8 cellular contexts compared by ENCODE assay signal in the genomic region with DNA sequence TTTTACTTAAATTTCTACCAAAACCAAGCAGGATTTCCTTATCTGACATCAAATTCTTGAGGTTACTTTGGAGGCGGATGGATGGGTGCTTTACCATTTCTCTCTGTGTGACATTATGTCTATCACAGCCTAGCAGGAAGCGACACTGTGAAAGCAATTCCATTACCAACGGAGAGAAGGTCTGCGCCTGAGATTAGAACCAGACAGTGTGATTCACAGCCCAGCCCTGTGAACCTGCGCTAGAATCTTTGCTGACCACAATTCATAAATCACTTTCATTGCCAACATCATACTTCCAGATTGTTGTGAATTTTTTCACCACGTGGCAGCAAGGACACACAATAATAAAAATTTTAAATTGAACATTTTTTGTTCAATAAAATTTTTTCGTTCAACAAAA.
A peak's percentile ranks its signal among the peaks of the same experiment; 100 is the strongest.
DNase-seq lines count a peak whose midpoint lies in the region; ATAC-seq and TF ChIP-seq lines count a peak whose summit lies in the region.

No MANE protein-coding gene starts in this region.

- 32 to 67% methylated on average over 6 to 7 of the region's 7 CpGs for WGBS in gastroesophageal sphincter (ENCODE audit: low coverage in 1 of 2), 2 donors

- no peaks in the 10 kb centered on the region for H3K36me3 ChIP-seq in Loucy (ENCODE audit: insufficient read depth, low read length)
- H3K36me3 ChIP-seq in gastroesophageal sphincter = no peaks in the 10 kb centered on the region

- H3K9me3 Mint-ChIP-seq in activated T-cell treated with anti-CD3 and anti-CD28 coated beads, Interleukin-2, amount 50 U/mL, for 24 hours = peaks cover 6% of the 10 kb centered on the region

- peak overlapping the region; percentile 78 to 95 (median 83) for H3K27ac ChIP-seq in gastroesophageal sphincter

- H3K27me3 ChIP-seq in Loucy (ENCODE audit: insufficient read depth, low read length, poor library complexity, severe bottlenecking) = no peaks in the 10 kb centered on the region
- no peaks in the 10 kb centered on the region for H3K27me3 ChIP-seq in gastroesophageal sphincter

- H3K79me2 ChIP-seq in Loucy (ENCODE audit: insufficient read depth, low read length) = no peaks in the 10 kb centered on the region

- H2AFZ ChIP-seq in Loucy (ENCODE audit: low read length) = no peak overlapping the region

- H3K4me3 Mint-ChIP-seq in activated T-cell treated with anti-CD3 and anti-CD28 coated beads, Interleukin-2, amount 50 U/mL, for 24 hours = peak overlapping the region; percentile 47

- no peaks in the 10 kb centered on the region for H3K9me3 ChIP-seq in Loucy (ENCODE audit: insufficient read depth, low read depth, low read length)
- no peaks in the 10 kb centered on the region for H3K9me3 ChIP-seq in gastroesophageal sphincter

- peaks cover 75% of the 10 kb centered on the region for H3K4me1 Mint-ChIP-seq in activated T-cell treated with anti-CD3 and anti-CD28 coated beads, Interleukin-2, amount 50 U/mL, for 24 hours (ENCODE audit: low read depth)

- peak overlapping the region; percentile 95 for H3K27ac Mint-ChIP-seq in activated T-cell treated with anti-CD3 and anti-CD28 coated beads, Interleukin-2, amount 50 U/mL, for 24 hours

- no peaks in the 10 kb centered on the region for H4K20me1 ChIP-seq in Loucy (ENCODE audit: insufficient read depth, low read length, poor library complexity, severe bottlenecking)

- peaks cover 8% of the 10 kb centered on the region for H3K27me3 Mint-ChIP-seq in activated T-cell treated with anti-CD3 and anti-CD28 coated beads, Interleukin-2, amount 50 U/mL, for 24 hours

- H3F3A ChIP-seq in Loucy (ENCODE audit: low read depth) = peaks cover 6% of the 10 kb centered on the region; the same call in 1 of the 2 replicates

- TF ChIP-seq CTCF in Loucy (conservative IDR thresholded peaks at IDR 0.05; ENCODE audit: low read length) (no peak), gastroesophageal sphincter (IDR thresholded peaks at IDR 0.05) (no peak)

- peak overlapping the region; percentile 60 for H3K4me2 ChIP-seq in Loucy (ENCODE audit: low read depth, low read length, poor library complexity, severe bottlenecking)

- peak; percentile 49 for DNase-seq in activated T-cell treated with anti-CD3 and anti-CD28 coated beads, Interleukin-2, amount 50 U/mL, for 24 hours
- DNase-seq in stimulated activated CD8-positive, alpha-beta memory T cell treated with anti-CD3 and anti-CD28 coated beads, Interleukin-15, amount 100 ng/mL, for 48 hours (ENCODE audit: low read depth in 2 of 2) = peak; percentile 52 to 53
- DNase-seq in SKM-1 treated with dmso at 0.1 percent for 144 hours (lab: John Stamatoyannopoulos, UW; ENCODE audit: unreplicated experiment) = no peak
- no peak for DNase-seq in SIG-M5 (lab: John Stamatoyannopoulos, UW)

- no peak for TF ChIP-seq POLR2A in gastroesophageal sphincter (IDR thresholded peaks at IDR 0.05)

- H3K4me1 ChIP-seq in Loucy (ENCODE audit: insufficient read depth, low read length, poor library complexity, severe bottlenecking) (peaks cover 60% of the 10 kb centered on the region), gastroesophageal sphincter (peaks cover 7 to 70% (median 12%) of the 10 kb centered on the region in 3 donors)

- H3K9ac ChIP-seq in Loucy (ENCODE audit: low read depth, low read length, poor library complexity, severe bottlenecking) = no peak overlapping the region

- peak overlapping the region; percentile 12 for H3K4me3 ChIP-seq in Loucy (ENCODE audit: low read length, poor library complexity, severe bottlenecking)
- H3K4me3 ChIP-seq in gastroesophageal sphincter = no peak overlapping the region

- no peak for ATAC-seq in gastroesophageal sphincter
- ATAC-seq in HG02885 (IDR thresholded peaks at IDR 0.05; ENCODE audit: poor library complexity, unreplicated experiment) = no peak
- no peak for ATAC-seq in GM21619 (IDR thresholded peaks at IDR 0.05; ENCODE audit: unreplicated experiment)

- TF ChIP-seq EP300 in gastroesophageal sphincter (IDR thresholded peaks at IDR 0.05) = no peak

- no peaks in the 10 kb centered on the region for H3K9me2 ChIP-seq in Loucy (replicated peaks; ENCODE audit: low read depth, low read length)

- no peaks in the 10 kb centered on the region for H3K36me3 Mint-ChIP-seq in activated T-cell treated with anti-CD3 and anti-CD28 coated beads, Interleukin-2, amount 50 U/mL, for 24 hours (ENCODE audit: low read depth)

Comparison
In these comparisons a context has a peak if more than half of its experiments do, and no peak if none do; other contexts are left out.
1. DNase-seq: peak in activated T-cell treated with anti-CD3 and anti-CD28 coated beads, Interleukin-2, amount 50 U/mL, for 24 hours (single experiment) and stimulated activated CD8-positive, alpha-beta memory T cell treated with anti-CD3 and anti-CD28 coated beads, Interleukin-15, amount 100 ng/mL, for 48 hours (2 of 2); none in SKM-1 treated with dmso at 0.1 percent for 144 hours (single experiment) and SIG-M5 (single experiment).